In genomic region chr6:53235508-53235907, GRCh38 we compare ENCODE assay signal across 17 cellular contexts.
A peak's percentile ranks its signal among the peaks of the same experiment; 100 is the strongest.
DNase-seq lines count a peak whose midpoint lies in the region; ATAC-seq and TF ChIP-seq lines count a peak whose summit lies in the region.
"Had no signal": no experiment of that assay in that cellular context is flagged by ENCODE, and none has a peak within 500 bp of the region (broad histone marks: within the 10 kb centered on the region; RNA-seq: fewer than 3 reads in every experiment).

No MANE protein-coding gene starts in this region.

- H3K79me2 ChIP-seq in smooth muscle cell (ENCODE audit: low read depth), result no peaks in the 10 kb centered on the region

- H3K9me3 Mint-ChIP-seq in activated T-cell treated with anti-CD3 and anti-CD28 coated beads, Interleukin-2, amount 50 U/mL, for 4 hours, result no peaks in the 10 kb centered on the region
- peaks cover 8% of the 10 kb centered on the region for H3K9me3 Mint-ChIP-seq in activated B cell treated with CpG ODN at 0.5 μM for 24 hours

- H3K27ac Mint-ChIP-seq in activated B cell treated with CpG ODN at 0.5 μM for 24 hours, result peak overlapping the region; percentile 87

- H2AFZ ChIP-seq in smooth muscle cell (ENCODE audit: low read depth), result no peak overlapping the region

- H3K9ac ChIP-seq in smooth muscle cell (ENCODE audit: low read depth), result no peak overlapping the region

- H3K36me3 Mint-ChIP-seq in activated T-cell treated with anti-CD3 and anti-CD28 coated beads, Interleukin-2, amount 50 U/mL, for 4 hours (ENCODE audit: insufficient read depth), result peaks cover 3% of the 10 kb centered on the region
- peaks cover 21% of the 10 kb centered on the region for H3K36me3 Mint-ChIP-seq in activated B cell treated with CpG ODN at 0.5 μM for 24 hours (ENCODE audit: low read depth)

- CTCF ChIA-PET in HEK293 (lab: Yijun Ruan, JAX), result no interaction called here
- CTCF ChIA-PET in activated B cell treated with CpG ODN at 0.5 μM for 24 hours (lab: Charles Lee), result no interaction called here

- intact Hi-C loops in activated B cell treated with CpG ODN at 0.5 μM for 24 hours (cut with micrococcal nuclease), result no loop called here

- H3K4me3 ChIP-seq in HEK293 (ENCODE audit: low read depth, low read length) (no peak overlapping the region), smooth muscle cell (no peak overlapping the region)
- H3K4me3 ChIP-seq: MG63 had no signal

- POLR2A ChIA-PET in HEK293 (lab: Yijun Ruan, JAX) (no interaction called here), activated B cell treated with CpG ODN at 0.5 μM for 24 hours (lab: Charles Lee) (no interaction called here)

- no peaks in the 10 kb centered on the region for H4K20me1 ChIP-seq in smooth muscle cell (ENCODE audit: low read depth)

- H3K36me3 ChIP-seq in HEK293 (ENCODE audit: control insufficient read depth in 2 of 2, insufficient read depth in 1 of 2, low read length in 2 of 2), result no peaks in the 10 kb centered on the region
- H3K36me3 ChIP-seq in smooth muscle cell (ENCODE audit: low read depth), result no peaks in the 10 kb centered on the region
- H3K36me3 ChIP-seq: MG63 had no signal

- no peaks in the 10 kb centered on the region for H3K27me3 ChIP-seq in smooth muscle cell (ENCODE audit: low read depth)
- H3K27me3 ChIP-seq: MG63 had no signal

- 82% methylated on average over 5 of the region's 5 CpGs for WGBS in smooth muscle cell (ENCODE audit: low lambda C conversion rate)

- no peaks in the 10 kb centered on the region for H3K27me3 Mint-ChIP-seq in activated T-cell treated with anti-CD3 and anti-CD28 coated beads, Interleukin-2, amount 50 U/mL, for 4 hours (ENCODE audit: low read depth)
- no peaks in the 10 kb centered on the region for H3K27me3 Mint-ChIP-seq in activated B cell treated with CpG ODN at 0.5 μM for 24 hours

- H3K4me2 ChIP-seq in smooth muscle cell, result peak overlapping the region; percentile 53

- DNase-seq in activated T-cell treated with anti-CD3 and anti-CD28 coated beads, Interleukin-2, amount 50 U/mL, for 4 hours, result no peak
- no peak for DNase-seq in activated T-cell treated with anti-CD3 and anti-CD28 coated beads, Interleukin-2, amount 50 U/mL, for 48 hours
- DNase-seq in activated B cell treated with CpG ODN at 0.5 μM for 24 hours (no peak), smooth muscle cell (lab: John Stamatoyannopoulos, UW; ENCODE audit: unreplicated experiment) (no peak), iPS-NIHi11 (ENCODE audit: low spot score) (no peak)
- DNase-seq: Caco-2, DMS153, Karpas-422, MG63, NCI-H1092 treated with DMSO at 0.1 percent for 48 hours, NCI-H2081 treated with DMSO at 0.1 percent for 48 hours, NCI-H524, Right ventricle myocardium superior had no signal

- H3K9me3 ChIP-seq in HEK293 (ENCODE audit: control insufficient read depth, insufficient read depth, low read depth, low read length) (no peaks in the 10 kb centered on the region), smooth muscle cell (replicated peaks; ENCODE audit: low read depth) (no peaks in the 10 kb centered on the region)
- H3K9me3 ChIP-seq: Caco-2, MG63 had no signal

- H3K27ac ChIP-seq in HEK293 (ENCODE audit: extremely low read depth, low read depth, low read length), result no peak overlapping the region
- no peak overlapping the region for H3K27ac ChIP-seq in smooth muscle cell (ENCODE audit: low read depth)
- H3K27ac ChIP-seq: C4-2B had no signal

- no peak for ATAC-seq in activated T-cell treated with anti-CD3 and anti-CD28 coated beads, Interleukin-2, amount 50 U/mL, for 4 hours
- ATAC-seq in activated B cell treated with CpG ODN at 0.5 μM for 24 hours (ENCODE audit: low read depth), result no peak
- ATAC-seq in HG03439 (IDR thresholded peaks at IDR 0.05; ENCODE audit: unreplicated experiment), result no peak
- ATAC-seq in GM21737 (IDR thresholded peaks at IDR 0.05; ENCODE audit: unreplicated experiment), result no peak

- H3F3A ChIP-seq in smooth muscle cell (ENCODE audit: low read depth), result no peaks in the 10 kb centered on the region

- TF ChIP-seq CTCF in HEK293 (tag by site-specific recombination; IDR thresholded peaks at IDR 0.05), result no peak
- no peak for TF ChIP-seq CTCF in activated B cell treated with CpG ODN at 0.5 μM for 24 hours (IDR thresholded peaks at IDR 0.05)
- TF ChIP-seq CTCF in smooth muscle cell (IDR thresholded peaks at IDR 0.05; ENCODE audit: borderline replicate concordance, insufficient read depth, poor library complexity, severe bottlenecking), result no peak

- H3K4me1 ChIP-seq in HEK293 (ENCODE audit: control insufficient read depth, insufficient read depth, low read length), result 0 out of 2 replicates have a peak, but pooled peaks cover 2% of the 10 kb centered on the region
- no peaks in the 10 kb centered on the region for H3K4me1 ChIP-seq in smooth muscle cell (ENCODE audit: low read depth)
- H3K4me1 ChIP-seq: Caco-2 had no signal

- H3K4me3 Mint-ChIP-seq in activated T-cell treated with anti-CD3 and anti-CD28 coated beads, Interleukin-2, amount 50 U/mL, for 4 hours, result peak overlapping the region; percentile 67
- H3K4me3 Mint-ChIP-seq in activated B cell treated with CpG ODN at 0.5 μM for 24 hours, result no peak overlapping the region

- H3K4me1 Mint-ChIP-seq in activated T-cell treated with anti-CD3 and anti-CD28 coated beads, Interleukin-2, amount 50 U/mL, for 4 hours (ENCODE audit: low read depth), result peaks cover 46% of the 10 kb centered on the region
- peaks cover 86% of the 10 kb centered on the region for H3K4me1 Mint-ChIP-seq in activated B cell treated with CpG ODN at 0.5 μM for 24 hours

TF ChIP-seq in HEK293, 187 proteins besides CTCF, POLR2A, EP300 and RAD21:
- TF ChIP-seq, protein P1, sequence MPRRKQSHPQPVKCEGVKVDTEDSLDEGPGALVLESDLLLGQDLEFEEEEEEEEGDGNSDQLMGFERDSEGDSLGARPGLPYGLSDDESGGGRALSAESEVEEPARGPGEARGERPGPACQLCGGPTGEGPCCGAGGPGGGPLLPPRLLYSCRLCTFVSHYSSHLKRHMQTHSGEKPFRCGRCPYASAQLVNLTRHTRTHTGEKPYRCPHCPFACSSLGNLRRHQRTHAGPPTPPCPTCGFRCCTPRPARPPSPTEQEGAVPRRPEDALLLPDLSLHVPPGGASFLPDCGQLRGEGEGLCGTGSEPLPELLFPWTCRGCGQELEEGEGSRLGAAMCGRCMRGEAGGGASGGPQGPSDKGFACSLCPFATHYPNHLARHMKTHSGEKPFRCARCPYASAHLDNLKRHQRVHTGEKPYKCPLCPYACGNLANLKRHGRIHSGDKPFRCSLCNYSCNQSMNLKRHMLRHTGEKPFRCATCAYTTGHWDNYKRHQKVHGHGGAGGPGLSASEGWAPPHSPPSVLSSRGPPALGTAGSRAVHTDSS (tag by site-specific recombination; IDR thresholded peaks at IDR 0.05), result peak; percentile 67; the same call in 1 of the 2 replicates
- no peak for TF ChIP-seq ZNF558 (tag by site-specific recombination; IDR thresholded peaks at IDR 0.05)
